ENCODE assay signal across 12 cellular contexts in genomic region chr7:157675427-157675930, GRCh38.
"Had no signal": no experiment of that assay in that cellular context is flagged by ENCODE, and none has a peak within 500 bp of the region (broad histone marks: within the 10 kb centered on the region; RNA-seq: fewer than 3 reads in every experiment).

No MANE protein-coding gene starts in this region.

- H3K27ac ChIP-seq: brain microvascular endothelial cell, pancreas, skin epidermis, upper lobe of left lung had no signal

- H3K36me3 ChIP-seq: brain microvascular endothelial cell, pancreas, upper lobe of left lung had no signal

- H3K4me1 ChIP-seq: pancreas, upper lobe of left lung had no signal

- H3K4me3 ChIP-seq: pancreas, skin epidermis, upper lobe of left lung had no signal

- ATAC-seq: esophagus mucosa, pancreas had no signal

- H3K27me3 ChIP-seq: brain microvascular endothelial cell, pancreas, upper lobe of left lung had no signal

- H3K9me3 ChIP-seq: pancreas, upper lobe of left lung had no signal

- DNase-seq: activated CD4-positive, alpha-beta T cell treated with anti-CD3 and anti-CD28 coated beads for 48 hours; activated gamma-delta T cell treated with Interleukin-2 at 50 U/mL for 16 hours; activated naive CD8-positive, alpha-beta T cell treated with anti-CD3 and anti-CD28 coated beads for 36 hours; activated T-cell treated with anti-CD3 and anti-CD28 coated beads, Interleukin-2, amount 50 U/mL, for 24 hours; brain microvascular endothelial cell; cerebellar nuclear complex; immature natural killer cell; mammary epithelial cell had no signal
